19 cellular contexts compared by ENCODE assay signal in genomic region chr2:205822578-205822977, GRCh38.
DNase-seq lines count a peak whose midpoint lies in the region; ATAC-seq, FAIRE-seq and TF ChIP-seq lines count a peak whose summit lies in the region.
"Had no signal": no experiment of that assay in that cellular context is flagged by ENCODE, and none has a peak within 500 bp of the region (broad histone marks: within the 10 kb centered on the region; RNA-seq: fewer than 3 reads in every experiment).

No MANE protein-coding gene starts in this region.

- no peak overlapping the region for H3K18ac ChIP-seq in trophoblast cell (ENCODE audit: low read length)

- H4K8ac ChIP-seq in trophoblast cell (ENCODE audit: low read depth, low read length), result no peak overlapping the region

- no peak overlapping the region for H3K4me3 Mint-ChIP-seq in GM23338
- H3K4me3 Mint-ChIP-seq in astrocyte (ENCODE audit: unreplicated experiment), result no peak overlapping the region
- H3K4me3 Mint-ChIP-seq: CD8-positive, alpha-beta memory T cell; stimulated activated naive B cell treated with anti-CD40 and anti-IgM and Interleukin-4, amounts not matched to agents 10 μg/mL and 1 μg/mL and 100 μg/mL, for 72 hours had no signal

- H3K4me3 ChIP-seq in A549 (no peak overlapping the region), GM23338 (no peak overlapping the region), astrocyte (ENCODE audit: insufficient read depth, low read depth, low read length) (no peak overlapping the region), trophoblast cell (ENCODE audit: low read depth, low read length) (no peak overlapping the region)
- H3K4me3 ChIP-seq: SJSA1, upper lobe of right lung had no signal

- FAIRE-seq in A549 (lab: Jason Lieb, UNC) (no peak), astrocyte (lab: Jason Lieb, UNC) (peak; percentile 81)

- H3K4ac ChIP-seq in trophoblast cell (ENCODE audit: low read depth, low read length), result no peak overlapping the region

- peak overlapping the region; percentile 57; the same call in 1 of the 2 replicates for H3K27ac Mint-ChIP-seq in GM23338
- no peak overlapping the region for H3K27ac Mint-ChIP-seq in astrocyte (ENCODE audit: unreplicated experiment)
- H3K27ac Mint-ChIP-seq: CD8-positive, alpha-beta memory T cell; stimulated activated naive B cell treated with anti-CD40 and anti-IgM and Interleukin-4, amounts not matched to agents 10 μg/mL and 1 μg/mL and 100 μg/mL, for 72 hours had no signal

- ATAC-seq in A549 (no peak), GM23338 (no peak), GM19452 (IDR thresholded peaks at IDR 0.05; ENCODE audit: unreplicated experiment) (no peak), HG03460 (IDR thresholded peaks at IDR 0.05; ENCODE audit: unreplicated experiment) (no peak)
- ATAC-seq: stimulated activated naive B cell treated with anti-CD40 and anti-IgM and Interleukin-4, amounts not matched to agents 10 μg/mL and 1 μg/mL and 100 μg/mL, for 72 hours; upper lobe of right lung had no signal

- H2BK5ac ChIP-seq in trophoblast cell (ENCODE audit: low read depth, low read length, poor library complexity), result no peak overlapping the region

- H3K9me3 ChIP-seq in A549 (no peaks in the 10 kb centered on the region), astrocyte (ENCODE audit: insufficient read depth, low read depth, low read length) (no peaks in the 10 kb centered on the region), trophoblast cell (ENCODE audit: insufficient read depth, low read depth, low read length) (peaks cover 2% of the 10 kb centered on the region)
- H3K9me3 ChIP-seq: SJSA1, upper lobe of right lung had no signal

- H3K27me3 ChIP-seq in GM23338 (ENCODE audit: insufficient read depth), result no peaks in the 10 kb centered on the region
- H3K27me3 ChIP-seq in astrocyte (ENCODE audit: insufficient read depth, low read length), result peaks cover 6% of the 10 kb centered on the region
- H3K27me3 ChIP-seq in trophoblast cell (ENCODE audit: insufficient read depth, low read length), result no peaks in the 10 kb centered on the region
- H3K27me3 ChIP-seq: SJSA1, upper lobe of right lung had no signal

- H3K9ac ChIP-seq in astrocyte (ENCODE audit: low read length) (no peak overlapping the region), trophoblast cell (ENCODE audit: low read length) (no peak overlapping the region)

- no peaks in the 10 kb centered on the region for H3K79me2 ChIP-seq in GM23338 (replicated peaks; ENCODE audit: insufficient read depth)
- no peaks in the 10 kb centered on the region for H3K79me2 ChIP-seq in astrocyte (ENCODE audit: insufficient read depth, low read length)
- no peaks in the 10 kb centered on the region for H3K79me2 ChIP-seq in trophoblast cell (ENCODE audit: control insufficient read depth, insufficient read depth, low read length, poor library complexity)

- H3K27me3 Mint-ChIP-seq in GM23338 (ENCODE audit: insufficient read depth, low read depth, poor library complexity), result peaks cover 4% of the 10 kb centered on the region
- peaks cover 15% of the 10 kb centered on the region for H3K27me3 Mint-ChIP-seq in astrocyte (ENCODE audit: low read depth, unreplicated experiment)

- TF ChIP-seq CTCF in A549 (IDR thresholded peaks at IDR 0.05), result no peak
- TF ChIP-seq CTCF in GM23338 (conservative IDR thresholded peaks at IDR 0.05; ENCODE audit: low read depth in 2 of 2), result no peak
- TF ChIP-seq CTCF in astrocyte (IDR thresholded peaks at IDR 0.05; ENCODE audit: insufficient read depth, low read depth, low read length), result no peak

- H3F3A ChIP-seq in GM23338 (replicated peaks; ENCODE audit: low read depth), result no peaks in the 10 kb centered on the region

- H2AFZ ChIP-seq in GM23338 (peak overlapping the region; percentile 43; the same call in 1 of the 2 replicates), astrocyte (ENCODE audit: low read depth, low read length) (no peak overlapping the region), trophoblast cell (ENCODE audit: insufficient read depth, low read length, poor library complexity) (no peak overlapping the region)

- H3K4me1 Mint-ChIP-seq in GM23338 (peaks cover 4% of the 10 kb centered on the region), astrocyte (ENCODE audit: low read depth, unreplicated experiment) (peaks cover 7% of the 10 kb centered on the region)
- H3K4me1 Mint-ChIP-seq: CD8-positive, alpha-beta memory T cell; stimulated activated naive B cell treated with anti-CD40 and anti-IgM and Interleukin-4, amounts not matched to agents 10 μg/mL and 1 μg/mL and 100 μg/mL, for 72 hours had no signal

- H4K20me1 ChIP-seq in GM23338 (replicated peaks; ENCODE audit: insufficient read depth) (no peaks in the 10 kb centered on the region), astrocyte (ENCODE audit: insufficient read depth, low read length) (no peaks in the 10 kb centered on the region)

- WGBS in A549 (ENCODE audit: missing lambda C conversion rate), result 92% methylated on average over 2 of the region's 2 CpGs
- no CpG with 5 or more reads among the region's 2 CpGs for whole genome bisulfite sequencing in trophoblast cell (ENCODE audit: extremely low coverage, insufficient coverage, insufficient read length)

- H3K23ac ChIP-seq in trophoblast cell (ENCODE audit: low read length), result no peak overlapping the region

- CTCF ChIA-PET in A549 (lab: Yijun Ruan, JAX), result no interaction called here

- POLR2A ChIA-PET in A549 (lab: Yijun Ruan, JAX), result no interaction called here

- no peak overlapping the region for H4K91ac ChIP-seq in trophoblast cell (ENCODE audit: low read depth, low read length)

- H2BK12ac ChIP-seq in trophoblast cell (ENCODE audit: low read length), result no peak overlapping the region

- no peaks in the 10 kb centered on the region for H3K36me3 ChIP-seq in GM23338 (ENCODE audit: insufficient read depth)
- H3K36me3 ChIP-seq in astrocyte (ENCODE audit: insufficient read depth, low read length), result no peaks in the 10 kb centered on the region
- H3K36me3 ChIP-seq in trophoblast cell (ENCODE audit: control insufficient read depth in 1 of 2, insufficient read depth in 2 of 2, low read length in 2 of 2), result no peaks in the 10 kb centered on the region
- H3K36me3 ChIP-seq: SJSA1, upper lobe of right lung had no signal

- H3K4me2 ChIP-seq in A549, result no peak overlapping the region
- H3K4me2 ChIP-seq in GM23338, result no peak overlapping the region
- H3K4me2 ChIP-seq in astrocyte (ENCODE audit: low read length), result no peak overlapping the region
- H3K4me2 ChIP-seq in trophoblast cell (ENCODE audit: low read length), result no peak overlapping the region

- H4K12ac ChIP-seq in trophoblast cell (ENCODE audit: low read depth, low read length), result no peak overlapping the region

- no peak for TF ChIP-seq EP300 in A549 (IDR thresholded peaks at IDR 0.05)

- peaks cover 12% of the 10 kb centered on the region; the same call in 1 of the 2 replicates for H3K9me2 ChIP-seq in GM23338 (ENCODE audit: insufficient read depth)

- no peak overlapping the region for H2AK5ac ChIP-seq in trophoblast cell (ENCODE audit: low read length)

- H3K27ac ChIP-seq in A549 (no peak overlapping the region), GM23338 (ENCODE audit: low read depth) (no peak overlapping the region), astrocyte (ENCODE audit: low read depth, low read length) (no peak overlapping the region), trophoblast cell (ENCODE audit: low read depth, low read length) (no peak overlapping the region)
- H3K27ac ChIP-seq: SJSA1, upper lobe of right lung had no signal

- no peaks in the 10 kb centered on the region for H3K79me1 ChIP-seq in trophoblast cell (ENCODE audit: low read length)

- TF ChIP-seq RAD21 in A549 (conservative IDR thresholded peaks at IDR 0.05 in 1 of 2, IDR thresholded peaks at IDR 0.05 in 1 of 2), result no peak

- H3K14ac ChIP-seq in trophoblast cell (ENCODE audit: low read length), result no peak overlapping the region

- H2BK120ac ChIP-seq in trophoblast cell (ENCODE audit: insufficient read depth, low read length, poor library complexity), result no peak overlapping the region

- peaks cover 3% of the 10 kb centered on the region; the same call in 1 of the 3 replicates for H3K9me3 Mint-ChIP-seq in GM23338
- peaks cover 7% of the 10 kb centered on the region for H3K9me3 Mint-ChIP-seq in astrocyte (ENCODE audit: unreplicated experiment)

- H3K36me3 Mint-ChIP-seq in GM23338 (ENCODE audit: low read depth), result peaks cover 3% of the 10 kb centered on the region; the same call in 1 of the 3 replicates
- H3K36me3 Mint-ChIP-seq in astrocyte (ENCODE audit: low read depth, unreplicated experiment), result no peaks in the 10 kb centered on the region
- H3K36me3 Mint-ChIP-seq: CD8-positive, alpha-beta memory T cell; stimulated activated naive B cell treated with anti-CD40 and anti-IgM and Interleukin-4, amounts not matched to agents 10 μg/mL and 1 μg/mL and 100 μg/mL, for 72 hours had no signal

- TF ChIP-seq POLR2A in A549 (IDR thresholded peaks at IDR 0.05; ENCODE audit: low read length), result no peak

- H3K4me1 ChIP-seq in A549 (no peaks in the 10 kb centered on the region), GM23338 (ENCODE audit: insufficient read depth) (no peaks in the 10 kb centered on the region; the same call in 1 of the 2 replicates), astrocyte (ENCODE audit: insufficient read depth, low read length) (peaks cover 5% of the 10 kb centered on the region), trophoblast cell (ENCODE audit: control insufficient read depth in 1 of 2, insufficient read depth in 2 of 2, low read length in 2 of 2) (no peaks in the 10 kb centered on the region)
- H3K4me1 ChIP-seq: SJSA1, upper lobe of right lung had no signal

- DNase-seq in A549 (ENCODE audit: low read depth in 1 of 2, low spot score in 1 of 2), result no peak
- no peak for DNase-seq in GM23338 (ENCODE audit: low spot score)
- DNase-seq in astrocyte (ENCODE audit: low read depth), result peak; percentile 89
- peak; percentile 48 for DNase-seq in glomerular visceral epithelial cell (ENCODE audit: extremely low spot score)
- no peak for DNase-seq in DMS153 treated with DMSO at 0.1 percent for 48 hours (lab: John Stamatoyannopoulos, UW; ENCODE audit: unreplicated experiment)
- no peak for DNase-seq in trophoblast cell
- DNase-seq: activated CD4-positive, alpha-beta T cell treated with anti-CD3 and anti-CD28 coated beads for 1 hour; activated gamma-delta T cell; CD8-positive, alpha-beta memory T cell; head of caudate nucleus; NCI-H1048; NCI-H2081; NCI-H524; stimulated activated naive B cell treated with anti-CD40 and anti-IgM and Interleukin-4, amounts not matched to agents 10 μg/mL and 1 μg/mL and 100 μg/mL, for 72 hours; T-helper 9 cell; upper lobe of right lung had no signal

TF ChIP-seq in A549, 52 proteins besides CTCF, POLR2A, EP300 and RAD21 (continues in another document):
- TF ChIP-seq MAFK (IDR thresholded peaks at IDR 0.05; ENCODE audit: partially characterized antibody), result peak; percentile 99

TF ChIP-seq in GM23338, 12 proteins besides CTCF, POLR2A, EP300 and RAD21 (continues in another document):
- no peak for TF ChIP-seq EZH2phosphoT487 (IDR thresholded peaks at IDR 0.05; ENCODE audit: unreplicated experiment)
- TF ChIP-seq STAT1 (IDR thresholded peaks at IDR 0.05; ENCODE audit: unreplicated experiment), result no peak
- TF ChIP-seq ZNF114 (CRISPR knock-in tag; IDR thresholded peaks at IDR 0.05), result no peak
- no peak for TF ChIP-seq EZH2 (IDR thresholded peaks at IDR 0.05; ENCODE audit: low read depth, unreplicated experiment)
- no peak for TF ChIP-seq CREB1 (CRISPR knock-in tag; IDR thresholded peaks at IDR 0.05; ENCODE audit: low read depth)

Comparison
In these comparisons a context has a peak if more than half of its experiments do, and no peak if none do; other contexts are left out.
1. DNase-seq: peak in astrocyte (single experiment) and glomerular visceral epithelial cell (single experiment); none in A549 (0 of 2), GM23338 (single experiment), DMS153 treated with DMSO at 0.1 percent for 48 hours (single experiment) and trophoblast cell (0 of 2).